ENCODE assay signal across 24 cellular contexts in genomic region chr2:236694125-236694888, GRCh38.
A peak's percentile ranks its signal among the peaks of the same experiment; 100 is the strongest.
DNase-seq lines count a peak whose midpoint lies in the region; ATAC-seq, FAIRE-seq and TF ChIP-seq lines count a peak whose summit lies in the region.
"Had no signal": no experiment of that assay in that cellular context is flagged by ENCODE, and none has a peak within 500 bp of the region (broad histone marks: within the 10 kb centered on the region; RNA-seq: fewer than 3 reads in every experiment).

No MANE protein-coding gene starts in this region.

- H3F3A ChIP-seq in smooth muscle cell (ENCODE audit: low read depth), result no peaks in the 10 kb centered on the region

- no peak overlapping the region for H3K4me3 Mint-ChIP-seq in stimulated activated naive CD8-positive, alpha-beta T cell treated with anti-CD3 and anti-CD28 coated beads, Interleukin-15, amount 100 ng/mL, for 72 hours
- H3K4me3 Mint-ChIP-seq: B cell had no signal

- H3K9me3 ChIP-seq in mesodermal cell (ENCODE audit: control insufficient read depth, low read length) (no peaks in the 10 kb centered on the region), smooth muscle cell (replicated peaks; ENCODE audit: low read depth) (no peaks in the 10 kb centered on the region)
- H3K9me3 ChIP-seq: A549 had no signal

- H2AFZ ChIP-seq in smooth muscle cell (ENCODE audit: low read depth), result no peak overlapping the region

- TF ChIP-seq CTCF in bronchial epithelial cell (IDR thresholded peaks at IDR 0.05; ENCODE audit: insufficient read depth, low read length, severe bottlenecking), result no peak
- no peak for TF ChIP-seq CTCF in smooth muscle cell (IDR thresholded peaks at IDR 0.05; ENCODE audit: borderline replicate concordance, insufficient read depth, poor library complexity, severe bottlenecking)

- H3K9me3 Mint-ChIP-seq in stimulated activated naive CD8-positive, alpha-beta T cell treated with anti-CD3 and anti-CD28 coated beads, Interleukin-15, amount 100 ng/mL, for 72 hours, result no peaks in the 10 kb centered on the region

- no peaks in the 10 kb centered on the region for H3K27me3 ChIP-seq in bronchial epithelial cell (ENCODE audit: control insufficient read depth, insufficient read depth, low read length)
- no peaks in the 10 kb centered on the region for H3K27me3 ChIP-seq in smooth muscle cell (ENCODE audit: low read depth)

- H3K4me3 ChIP-seq in bronchial epithelial cell (ENCODE audit: low read depth, low read length) (no peak overlapping the region), mesodermal cell (ENCODE audit: extremely low read depth, insufficient read depth, low read length, poor library complexity, severe bottlenecking) (no peak overlapping the region), smooth muscle cell (no peak overlapping the region)
- H3K4me3 ChIP-seq: A549 had no signal

- H3K4me1 ChIP-seq in mesodermal cell (ENCODE audit: control insufficient read depth, insufficient read depth, low read length, poor library complexity, severe bottlenecking), result peaks cover 20% of the 10 kb centered on the region
- H3K4me1 ChIP-seq in smooth muscle cell (ENCODE audit: low read depth), result peaks cover 11% of the 10 kb centered on the region
- H3K4me1 ChIP-seq: A549 had no signal

- no peaks in the 10 kb centered on the region for H3K79me2 ChIP-seq in smooth muscle cell (ENCODE audit: low read depth)

- H3K9ac ChIP-seq in smooth muscle cell (ENCODE audit: low read depth), result no peak overlapping the region
- H3K9ac ChIP-seq: KMS-11 had no signal

- peaks cover 30% of the 10 kb centered on the region for H3K27me3 Mint-ChIP-seq in stimulated activated naive CD8-positive, alpha-beta T cell treated with anti-CD3 and anti-CD28 coated beads, Interleukin-15, amount 100 ng/mL, for 72 hours

- no peak for ATAC-seq in stimulated activated naive CD8-positive, alpha-beta T cell treated with anti-CD3 and anti-CD28 coated beads, Interleukin-15, amount 100 ng/mL, for 72 hours
- ATAC-seq: A549, Panc1 had no signal

- H3K4me2 ChIP-seq in smooth muscle cell, result peak overlapping the region; percentile 16
- H3K4me2 ChIP-seq: A549, KMS-11 had no signal

- 64 to 79% methylated on average over 8 to 9 of the region's 10 CpGs for WGBS in mesodermal cell (ENCODE audit: insufficient coverage in 2 of 2), 2 experiments
- WGBS in smooth muscle cell (ENCODE audit: low lambda C conversion rate), result 54% methylated on average over 10 of the region's 10 CpGs

- no peaks in the 10 kb centered on the region for H3K36me3 ChIP-seq in bronchial epithelial cell (ENCODE audit: control insufficient read depth, insufficient read depth, low read length)
- H3K36me3 ChIP-seq in mesodermal cell (ENCODE audit: control insufficient read depth, insufficient read depth, low read length), result no peaks in the 10 kb centered on the region
- no peaks in the 10 kb centered on the region for H3K36me3 ChIP-seq in smooth muscle cell (ENCODE audit: low read depth)

- H3K27ac Mint-ChIP-seq in stimulated activated naive CD8-positive, alpha-beta T cell treated with anti-CD3 and anti-CD28 coated beads, Interleukin-15, amount 100 ng/mL, for 72 hours, result no peak overlapping the region
- H3K27ac Mint-ChIP-seq: B cell, CD14-positive monocyte had no signal

- peak; percentile 13 for FAIRE-seq in bronchial epithelial cell (lab: Jason Lieb, UNC)
- FAIRE-seq: A549, D721Med, GM19239 had no signal

- peak overlapping the region; percentile 79 for H3K27ac ChIP-seq in mesodermal cell (ENCODE audit: low read depth, low read length, severe bottlenecking)
- no peak overlapping the region for H3K27ac ChIP-seq in smooth muscle cell (ENCODE audit: low read depth)
- H3K27ac ChIP-seq: HL-60, KMS-11 had no signal

- peak; percentile 7 for DNase-seq in HT1080 (ENCODE audit: low read depth)
- DNase-seq in bronchial epithelial cell (ENCODE audit: low read depth), result no peak
- no peak for DNase-seq in smooth muscle cell (lab: John Stamatoyannopoulos, UW; ENCODE audit: unreplicated experiment)
- DNase-seq in stimulated activated naive CD8-positive, alpha-beta T cell treated with anti-CD3 and anti-CD28 coated beads, Interleukin-15, amount 100 ng/mL, for 72 hours, result no peak
- DNase-seq in occipital lobe (lab: John Stamatoyannopoulos, UW), result no peak
- DNase-seq in foreskin melanocyte, result no peak
- DNase-seq: EL, IMR-90, NCI-H1105, NCI-H1694, NCI-H2081, NCI-H2171, NCI-H524 treated with DMSO at 0.1 percent for 48 hours, NCI-H82, SIG-M5 had no signal

- H4K20me1 ChIP-seq in smooth muscle cell (ENCODE audit: low read depth), result no peaks in the 10 kb centered on the region

- H3K4me1 Mint-ChIP-seq in stimulated activated naive CD8-positive, alpha-beta T cell treated with anti-CD3 and anti-CD28 coated beads, Interleukin-15, amount 100 ng/mL, for 72 hours, result no peaks in the 10 kb centered on the region
- H3K4me1 Mint-ChIP-seq: B cell had no signal
